Comparison of ENCODE assay signal across 16 cellular contexts in genomic region chr1:87728169-87728568, GRCh38.
A peak's percentile ranks its signal among the peaks of the same experiment; 100 is the strongest.
DNase-seq lines count a peak whose midpoint lies in the region; ATAC-seq and TF ChIP-seq lines count a peak whose summit lies in the region.
"Had no signal": no experiment of that assay in that cellular context is flagged by ENCODE, and none has a peak within 500 bp of the region (broad histone marks: within the 10 kb centered on the region; RNA-seq: fewer than 3 reads in every experiment).

No MANE protein-coding gene starts in this region.

- H3K79me2 ChIP-seq in PC-3 (ENCODE audit: low read length), result no peaks in the 10 kb centered on the region
- no peaks in the 10 kb centered on the region for H3K79me2 ChIP-seq in mammary epithelial cell (ENCODE audit: insufficient read depth, low read length)

- H3K9ac ChIP-seq in PC-3 (ENCODE audit: low read length) (no peak overlapping the region), mammary epithelial cell (ENCODE audit: insufficient read depth, low read length) (no peak overlapping the region)
- H3K9ac ChIP-seq: GM23248 had no signal

- no peaks in the 10 kb centered on the region for H3K9me2 ChIP-seq in PC-3 (replicated peaks; ENCODE audit: low read length)

- H3F3A ChIP-seq in PC-3 (ENCODE audit: low read length, unreplicated experiment), result no peaks in the 10 kb centered on the region

- H2AFZ ChIP-seq in PC-3 (ENCODE audit: low read length) (no peak overlapping the region), mammary epithelial cell (ENCODE audit: low read depth, low read length) (no peak overlapping the region)
- H2AFZ ChIP-seq: GM23248 had no signal

- dilution Hi-C loops in mammary epithelial cell (cut with HindIII; ENCODE audit: low sequenced_read_pairs), result no loop called here

- H3K4me1 ChIP-seq in PC-3 (ENCODE audit: insufficient read depth, low read length) (no peaks in the 10 kb centered on the region), mammary epithelial cell (ENCODE audit: insufficient read depth, low read length) (no peaks in the 10 kb centered on the region)

- in situ Hi-C loops in mammary epithelial cell (cut with MboI; ENCODE audit: low sequenced_read_pairs in 2 of 2), result no loop called here

- H3K4me3 ChIP-seq in PC-3 (ENCODE audit: low read length), result no peak overlapping the region
- H3K4me3 ChIP-seq in mammary epithelial cell (replicated peaks in 1 of 3; ENCODE audit: insufficient read depth in 1 of 3, low read depth in 2 of 3, low read length in 3 of 3), result no peak overlapping the region
- H3K4me3 ChIP-seq: GM23248 had no signal

- intact Hi-C loops in PC-3 (cut with micrococcal nuclease), result no loop called here
- intact Hi-C loops in mammary epithelial cell (cut with micrococcal nuclease), result no loop called here

- no peak overlapping the region for H3K27ac ChIP-seq in PC-3 (ENCODE audit: low read length)
- H3K27ac ChIP-seq in mammary epithelial cell (ENCODE audit: insufficient read depth, low read depth, low read length), result no peak overlapping the region
- no peak overlapping the region for H3K27ac ChIP-seq in epithelial cell of prostate
- H3K27ac ChIP-seq: GM23248 had no signal

- CTCF ChIA-PET in PC-3 (lab: Charles Lee), result no interaction called here
- CTCF ChIA-PET in mammary epithelial cell (lab: Charles Lee; ENCODE audit: low non-redundant PET), result no interaction called here

- TF ChIP-seq CTCF in PC-3 (conservative IDR thresholded peaks at IDR 0.05; ENCODE audit: low read depth, low read length) (no peak), mammary epithelial cell (conservative IDR thresholded peaks at IDR 0.05 in 1 of 2, IDR thresholded peaks at IDR 0.05 in 1 of 2; ENCODE audit: extremely low read depth in 1 of 2, insufficient read depth in 1 of 2, low read depth in 1 of 2, low read length in 2 of 2) (no peak)

- H3K36me3 ChIP-seq in PC-3 (ENCODE audit: low read depth, low read length) (no peaks in the 10 kb centered on the region), mammary epithelial cell (ENCODE audit: insufficient read depth, low read length) (no peaks in the 10 kb centered on the region)

- H4K20me1 ChIP-seq in PC-3 (ENCODE audit: low read length) (no peaks in the 10 kb centered on the region), mammary epithelial cell (ENCODE audit: insufficient read depth, low read length) (no peaks in the 10 kb centered on the region)

- WGBS in mammary epithelial cell (ENCODE audit: low coverage, missing lambda C conversion rate), result 42% methylated on average over 1 of the region's 1 CpG

- ATAC-seq in PC-3, result no peak
- ATAC-seq: HCT116 had no signal

- H3K27me3 ChIP-seq in PC-3 (ENCODE audit: low read length) (no peaks in the 10 kb centered on the region), mammary epithelial cell (ENCODE audit: insufficient read depth, low read length) (no peaks in the 10 kb centered on the region)

- BruUV-seq in PC-3 (replicated peaks; lab: Mats Ljungman, UMichigan), result no TSS peak
- no TSS peak for BruUV-seq in mammary epithelial cell (replicated peaks; lab: Mats Ljungman, UMichigan)

- no peaks in the 10 kb centered on the region for H3K9me3 ChIP-seq in PC-3 (ENCODE audit: low read length)
- H3K9me3 ChIP-seq in mammary epithelial cell (replicated peaks; ENCODE audit: insufficient read depth, low read length), result no peaks in the 10 kb centered on the region

- H3K4me2 ChIP-seq in PC-3 (ENCODE audit: low read length) (no peak overlapping the region), mammary epithelial cell (ENCODE audit: insufficient read depth, low read depth, low read length) (no peak overlapping the region)

- DNase-seq in PC-3 (peak; percentile 22), mammary epithelial cell (peak; percentile 20), epithelial cell of prostate (ENCODE audit: low read depth, low spot score) (peak; percentile 20), NCI-H1694 treated with DMSO at 0.1 percent for 48 hours (lab: John Stamatoyannopoulos, UW) (no peak), DMS114 treated with DMSO at 0.1 percent for 48 hours (lab: John Stamatoyannopoulos, UW; ENCODE audit: unreplicated experiment) (no peak), NCI-H2171 treated with DMSO at 0.1 percent for 48 hours (lab: John Stamatoyannopoulos, UW) (no peak)
- DNase-seq: C1 segment of cervical spinal cord; Calu3; CD4-positive, alpha-beta memory T cell; COR-L47; DMS153; DND-41; GM23248; H7; HFFc6 had no signal

- POLR2A ChIA-PET in PC-3 (lab: Charles Lee; ENCODE audit: unreplicated experiment), result no interaction called here

Comparison
In these comparisons a context has a peak if more than half of its experiments do, and no peak if none do; other contexts are left out.
1. DNase-seq: peak in PC-3 (single experiment), mammary epithelial cell (single experiment) and epithelial cell of prostate (single experiment); none in NCI-H1694 treated with DMSO at 0.1 percent for 48 hours (single experiment), DMS114 treated with DMSO at 0.1 percent for 48 hours (single experiment) and NCI-H2171 treated with DMSO at 0.1 percent for 48 hours (single experiment).